In the genomic region with DNA sequence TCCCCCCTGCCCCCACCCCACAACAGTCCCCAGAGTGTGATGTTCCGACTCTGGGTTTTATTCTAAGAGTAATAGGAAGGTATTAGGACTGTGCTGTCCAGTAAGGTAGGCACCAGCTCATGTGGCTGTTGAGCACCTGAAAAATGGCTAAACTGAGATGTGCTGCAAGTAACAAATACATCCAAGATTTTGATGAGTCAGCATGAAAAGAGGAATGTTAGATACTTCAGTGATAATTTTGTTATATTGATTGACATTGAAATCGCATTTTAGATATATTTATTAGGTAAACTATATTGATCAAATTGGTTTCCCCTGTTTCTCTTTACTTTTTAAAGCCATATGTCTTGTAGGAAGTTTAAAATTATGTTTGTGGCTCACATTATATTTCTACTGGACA, we compare ENCODE assay signal across 9 cellular contexts.
"Had no signal": no experiment of that assay in that cellular context is flagged by ENCODE, and none has a peak within 500 bp of the region (broad histone marks: within the 10 kb centered on the region; RNA-seq: fewer than 3 reads in every experiment).

No MANE protein-coding gene starts in this region.

- ATAC-seq: HCT116 had no signal

- H3K9me3 ChIP-seq: HAP-1 had no signal

- H3K4me3 Mint-ChIP-seq: HFFc6 had no signal

- H3K9ac ChIP-seq: GM23248, KMS-11 had no signal

- H3K27ac ChIP-seq: GM23248, KMS-11 had no signal

- H3K4me2 ChIP-seq: KMS-11 had no signal

- H3K36me3 ChIP-seq: HAP-1 had no signal

- H3K4me3 ChIP-seq: GM23248, HAP-1 had no signal

- H2AFZ ChIP-seq: GM23248 had no signal

- H3K4me1 ChIP-seq: HAP-1 had no signal

- H3K27ac Mint-ChIP-seq: HFFc6 had no signal

- DNase-seq: GM23248, H7, HFFc6, Karpas-422, KBM-7 had no signal

- FAIRE-seq: HTR-8/SVneo had no signal
